Comparison of ENCODE assay signal across 15 cellular contexts in the genomic region with DNA sequence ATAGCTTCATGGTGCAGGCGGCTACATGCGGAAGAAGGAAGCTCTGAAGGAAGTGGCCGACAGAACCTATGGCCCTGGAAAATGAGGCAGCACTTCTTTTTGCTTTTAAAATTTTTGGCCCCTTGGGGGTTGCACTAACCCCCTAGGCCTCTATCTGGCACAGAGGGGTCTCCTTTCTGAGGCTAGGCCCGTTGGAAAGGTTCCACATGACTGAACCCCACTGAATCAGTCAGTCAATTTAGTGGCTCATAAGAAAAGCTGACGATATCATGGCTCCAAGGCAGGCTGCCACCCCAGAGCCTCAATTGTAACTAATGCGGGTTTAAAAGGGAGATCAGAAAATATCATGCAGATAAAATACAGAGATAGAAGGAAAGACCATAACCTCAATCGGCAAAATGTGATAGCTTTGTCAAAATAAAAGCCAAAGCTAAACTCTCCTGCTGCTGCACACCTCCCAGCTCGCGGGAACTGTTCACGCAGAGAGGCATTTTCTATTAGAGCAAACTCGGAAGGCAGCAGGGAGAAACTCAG.
DNase-seq lines count a peak whose midpoint lies in the region; ATAC-seq and TF ChIP-seq lines count a peak whose summit lies in the region.
"Had no signal": no experiment of that assay in that cellular context is flagged by ENCODE, and none has a peak within 500 bp of the region (broad histone marks: within the 10 kb centered on the region; RNA-seq: fewer than 3 reads in every experiment).

No MANE protein-coding gene starts in this region.

- H3K27me3 Mint-ChIP-seq in GM23338 (ENCODE audit: insufficient read depth, low read depth, poor library complexity) (peaks cover 1% of the 10 kb centered on the region), brain (no peaks in the 10 kb centered on the region)
- H3K27me3 Mint-ChIP-seq: activated naive CD4-positive, alpha-beta T cell treated with anti-CD3 and anti-CD28 coated beads, Interleukin-2, amount 10 ng/mL, durations not matched to agents 7 days and 5 days; effector memory CD8-positive, alpha-beta T cell had no signal

- H4K20me1 ChIP-seq in GM23338 (replicated peaks; ENCODE audit: insufficient read depth) = no peaks in the 10 kb centered on the region

- no peaks in the 10 kb centered on the region for H3F3A ChIP-seq in GM23338 (replicated peaks; ENCODE audit: low read depth)

- no peaks in the 10 kb centered on the region for H3K36me3 ChIP-seq in GM23338 (ENCODE audit: insufficient read depth)

- no peak overlapping the region for H3K4me2 ChIP-seq in GM23338

- no peaks in the 10 kb centered on the region for H3K79me2 ChIP-seq in GM23338 (replicated peaks; ENCODE audit: insufficient read depth)

- no peak overlapping the region for H3K4me3 ChIP-seq in GM23338

- no peak overlapping the region for H3K27ac ChIP-seq in GM23338 (ENCODE audit: low read depth)

- H3K36me3 Mint-ChIP-seq in GM23338 (ENCODE audit: low read depth) = no peaks in the 10 kb centered on the region; the same call in 2 of the 3 replicates
- H3K36me3 Mint-ChIP-seq in brain = peaks cover 6% of the 10 kb centered on the region
- H3K36me3 Mint-ChIP-seq: activated naive CD4-positive, alpha-beta T cell treated with anti-CD3 and anti-CD28 coated beads, Interleukin-2, amount 10 ng/mL, durations not matched to agents 7 days and 5 days had no signal

- peak overlapping the region; percentile 73; the same call in 1 of the 2 replicates for H2AFZ ChIP-seq in GM23338

- TF ChIP-seq CTCF in GM23338 (conservative IDR thresholded peaks at IDR 0.05; ENCODE audit: low read depth in 2 of 2) = no peak
- no peak for TF ChIP-seq CTCF in brain (conservative IDR thresholded peaks at IDR 0.05)

- H3K4me3 Mint-ChIP-seq in GM23338 (no peak overlapping the region), brain (peak overlapping the region in 4 of 5 experiments; percentile 13 to 43 (median 32))
- H3K4me3 Mint-ChIP-seq: activated naive CD4-positive, alpha-beta T cell treated with anti-CD3 and anti-CD28 coated beads, Interleukin-2, amount 10 ng/mL, durations not matched to agents 7 days and 5 days; activated T-cell treated with anti-CD3 and anti-CD28 coated beads, Interleukin-2, amount 50 U/mL, for 72 hours; CD8-positive, alpha-beta T cell; effector memory CD8-positive, alpha-beta T cell had no signal

- H3K4me1 Mint-ChIP-seq in GM23338 = peaks cover 41% of the 10 kb centered on the region
- H3K4me1 Mint-ChIP-seq in brain = no peaks in the 10 kb centered on the region
- H3K4me1 Mint-ChIP-seq: activated naive CD4-positive, alpha-beta T cell treated with anti-CD3 and anti-CD28 coated beads, Interleukin-2, amount 10 ng/mL, durations not matched to agents 7 days and 5 days had no signal

- ATAC-seq in GM23338 (no peak; the same call in 1 of the 3 replicates), GM19324 (IDR thresholded peaks at IDR 0.05; ENCODE audit: low FRiP score, unreplicated experiment) (no peak)
- ATAC-seq: activated T-cell treated with anti-CD3 and anti-CD28 coated beads, Interleukin-2, amount 50 U/mL, for 72 hours; CD8-positive, alpha-beta T cell; effector memory CD8-positive, alpha-beta T cell had no signal

- H3K27ac Mint-ChIP-seq in GM23338 (peak overlapping the region; percentile 75), brain (peak overlapping the region in 2 of 5 experiments; percentile 10 to 68)
- H3K27ac Mint-ChIP-seq: activated naive CD4-positive, alpha-beta T cell treated with anti-CD3 and anti-CD28 coated beads, Interleukin-2, amount 10 ng/mL, durations not matched to agents 7 days and 5 days; activated T-cell treated with anti-CD3 and anti-CD28 coated beads, Interleukin-2, amount 50 U/mL, for 72 hours; CD8-positive, alpha-beta T cell; effector memory CD8-positive, alpha-beta T cell had no signal

- H3K4me1 ChIP-seq in GM23338 (ENCODE audit: insufficient read depth) = peaks cover 33% of the 10 kb centered on the region

- DNase-seq in GM23338 (ENCODE audit: low spot score) (no peak), left kidney (ENCODE audit: low read depth, low spot score) (peak; percentile 64), retina (peak; percentile 72), dedifferentiated amniotic fluid mesenchymal stem cell (ENCODE audit: extremely low spot score) (no peak)
- no peak for DNase-seq in activated CD4-positive, CD25-positive, alpha-beta regulatory T cell treated with anti-CD3 and anti-CD28 coated beads, Interleukin-2, amount 50 U/mL, for 72 hours
- DNase-seq: activated CD4-positive, alpha-beta T cell treated with anti-CD3 and anti-CD28 coated beads for 1 hour; activated naive CD4-positive, alpha-beta T cell treated with anti-CD3 and anti-CD28 coated beads, Interleukin-2, amount 10 ng/mL, durations not matched to agents 7 days and 5 days; activated T-cell treated with anti-CD3 and anti-CD28 coated beads, Interleukin-2, amount 50 U/mL, for 72 hours; CD8-positive, alpha-beta T cell; effector memory CD8-positive, alpha-beta T cell; MM.1S; NCI-H1436; NCI-H524 treated with DMSO at 0.1 percent for 48 hours had no signal

- H3K9me2 ChIP-seq in GM23338 (ENCODE audit: insufficient read depth) = peaks cover 9% of the 10 kb centered on the region

- no peaks in the 10 kb centered on the region for H3K27me3 ChIP-seq in GM23338 (ENCODE audit: insufficient read depth)

- H3K9me3 Mint-ChIP-seq in GM23338 (peaks cover 2% of the 10 kb centered on the region; the same call in 1 of the 3 replicates), brain (peaks cover 5 to 7% (median 5%) of the 10 kb centered on the region in 5 experiments)
- H3K9me3 Mint-ChIP-seq: effector memory CD8-positive, alpha-beta T cell had no signal

TF ChIP-seq in GM23338, 12 proteins besides CTCF, POLR2A, EP300 and RAD21 (continues in another document):
- TF ChIP-seq EZH2 (IDR thresholded peaks at IDR 0.05; ENCODE audit: low read depth, unreplicated experiment) = no peak
- no peak for TF ChIP-seq NANOG (IDR thresholded peaks at IDR 0.05; ENCODE audit: borderline replicate concordance)
- TF ChIP-seq, protein P1, sequence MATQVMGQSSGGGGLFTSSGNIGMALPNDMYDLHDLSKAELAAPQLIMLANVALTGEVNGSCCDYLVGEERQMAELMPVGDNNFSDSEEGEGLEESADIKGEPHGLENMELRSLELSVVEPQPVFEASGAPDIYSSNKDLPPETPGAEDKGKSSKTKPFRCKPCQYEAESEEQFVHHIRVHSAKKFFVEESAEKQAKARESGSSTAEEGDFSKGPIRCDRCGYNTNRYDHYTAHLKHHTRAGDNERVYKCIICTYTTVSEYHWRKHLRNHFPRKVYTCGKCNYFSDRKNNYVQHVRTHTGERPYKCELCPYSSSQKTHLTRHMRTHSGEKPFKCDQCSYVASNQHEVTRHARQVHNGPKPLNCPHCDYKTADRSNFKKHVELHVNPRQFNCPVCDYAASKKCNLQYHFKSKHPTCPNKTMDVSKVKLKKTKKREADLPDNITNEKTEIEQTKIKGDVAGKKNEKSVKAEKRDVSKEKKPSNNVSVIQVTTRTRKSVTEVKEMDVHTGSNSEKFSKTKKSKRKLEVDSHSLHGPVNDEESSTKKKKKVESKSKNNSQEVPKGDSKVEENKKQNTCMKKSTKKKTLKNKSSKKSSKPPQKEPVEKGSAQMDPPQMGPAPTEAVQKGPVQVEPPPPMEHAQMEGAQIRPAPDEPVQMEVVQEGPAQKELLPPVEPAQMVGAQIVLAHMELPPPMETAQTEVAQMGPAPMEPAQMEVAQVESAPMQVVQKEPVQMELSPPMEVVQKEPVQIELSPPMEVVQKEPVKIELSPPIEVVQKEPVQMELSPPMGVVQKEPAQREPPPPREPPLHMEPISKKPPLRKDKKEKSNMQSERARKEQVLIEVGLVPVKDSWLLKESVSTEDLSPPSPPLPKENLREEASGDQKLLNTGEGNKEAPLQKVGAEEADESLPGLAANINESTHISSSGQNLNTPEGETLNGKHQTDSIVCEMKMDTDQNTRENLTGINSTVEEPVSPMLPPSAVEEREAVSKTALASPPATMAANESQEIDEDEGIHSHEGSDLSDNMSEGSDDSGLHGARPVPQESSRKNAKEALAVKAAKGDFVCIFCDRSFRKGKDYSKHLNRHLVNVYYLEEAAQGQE (IDR thresholded peaks at IDR 0.05; ENCODE audit: unreplicated experiment) = no peak
- TF ChIP-seq POLR2AphosphoS5 (IDR thresholded peaks at IDR 0.05; ENCODE audit: low read depth) = no peak
- TF ChIP-seq ZNF331 (CRISPR knock-in tag; IDR thresholded peaks at IDR 0.05; ENCODE audit: low read depth) = no peak
- TF ChIP-seq CREB1 (CRISPR knock-in tag; IDR thresholded peaks at IDR 0.05; ENCODE audit: low read depth) = no peak

Comparison
In these comparisons a context has a peak if more than half of its experiments do, and no peak if none do; other contexts are left out.
1. DNase-seq: peak in left kidney (single experiment) and retina (single experiment); none in GM23338 (single experiment), activated CD4-positive, CD25-positive, alpha-beta regulatory T cell treated with anti-CD3 and anti-CD28 coated beads, Interleukin-2, amount 50 U/mL, for 72 hours (single experiment) and dedifferentiated amniotic fluid mesenchymal stem cell (single experiment).